Comparison of ENCODE assay signal across 17 cellular contexts in genomic region chr12:128382946-128383739, GRCh38.
A peak's percentile ranks its signal among the peaks of the same experiment; 100 is the strongest.
DNase-seq lines count a peak whose midpoint lies in the region; ATAC-seq, FAIRE-seq and TF ChIP-seq lines count a peak whose summit lies in the region.
"Had no signal": no experiment of that assay in that cellular context is flagged by ENCODE, and none has a peak within 500 bp of the region (broad histone marks: within the 10 kb centered on the region; RNA-seq: fewer than 3 reads in every experiment).

No MANE protein-coding gene starts in this region.

- peak overlapping the region; percentile 88 for H2BK12ac ChIP-seq in H1 (ENCODE audit: low read depth, low read length)

- H3K9me3 ChIP-seq in H1 (ENCODE audit: insufficient read depth in 2 of 2, low read depth in 1 of 2, low read length in 1 of 2) (no peaks in the 10 kb centered on the region), neural progenitor cell (ENCODE audit: low read depth) (no peaks in the 10 kb centered on the region), HAP-1 (no peaks in the 10 kb centered on the region; the same call in 1 of the 2 replicates)

- no peak overlapping the region for H3K23ac ChIP-seq in H1 (ENCODE audit: insufficient read length)

- peak overlapping the region; percentile 61 for H3K27ac Mint-ChIP-seq in neural progenitor cell
- H3K27ac Mint-ChIP-seq: CD14-positive monocyte had no signal

- POLR2A ChIA-PET in H1 (lab: Charles Lee; ENCODE audit: partially characterized antibody) = interaction anchor here (1.1 kb wide), 1 partner anchor 18 kb away, joined by 3 read pairs; no protein-coding TSS in a partner anchor

- H4K91ac ChIP-seq in H1 (replicated peaks; ENCODE audit: insufficient read length, low read length) = peak overlapping the region; percentile 35

- no peak overlapping the region for H3K27ac ChIP-seq in H1 (ENCODE audit: low read depth, low read length)
- no peak overlapping the region for H3K27ac ChIP-seq in neural progenitor cell

- H3K56ac ChIP-seq in H1 (replicated peaks; ENCODE audit: insufficient read length, low read depth, low read length) = peak overlapping the region; percentile 19

- H2AFZ ChIP-seq in H1 (ENCODE audit: low read length) (no peak overlapping the region), neural progenitor cell (replicated peaks) (no peak overlapping the region)

- no peak overlapping the region for H4K5ac ChIP-seq in H1 (ENCODE audit: insufficient read length, low read depth, low read length)

- intact Hi-C loops in posterior cingulate gyrus (cut with DNase I) = no loop called here

- peaks cover 0 to 5% (median 2%) of the 10 kb centered on the region in 4 experiments; a peak in 3 of 7 replicates for H3K4me1 ChIP-seq in H1 (replicated peaks in 1 of 4; ENCODE audit: control insufficient read depth in 3 of 4, insufficient read depth in 4 of 4, low read length in 3 of 4)
- H3K4me1 ChIP-seq in neural progenitor cell = peaks cover 37% of the 10 kb centered on the region
- no peaks in the 10 kb centered on the region for H3K4me1 ChIP-seq in HAP-1

- H3K79me2 ChIP-seq in H1 (ENCODE audit: control insufficient read depth in 1 of 2, insufficient read depth in 2 of 2, low read length in 2 of 2) (no peaks in the 10 kb centered on the region), neural progenitor cell (ENCODE audit: low read depth) (no peaks in the 10 kb centered on the region)

- H3K4me2 ChIP-seq in H1 (ENCODE audit: insufficient read depth in 1 of 2, low read depth in 2 of 2, low read length in 2 of 2) (no peak overlapping the region; a peak in 1 of 4 replicates), neural progenitor cell (peak overlapping the region; percentile 48)

- H3K4ac ChIP-seq in H1 (replicated peaks; ENCODE audit: insufficient read length, low read depth, low read length) = no peak overlapping the region

- peaks cover 7% of the 10 kb centered on the region for H3K9me3 Mint-ChIP-seq in neural progenitor cell

- WGBS in H1 (ENCODE audit: extremely low coverage in 1 of 2, insufficient coverage in 1 of 2, insufficient read length in 1 of 2, insufficient replicate concordance in 2 of 2, low coverage in 1 of 2, low lambda C conversion rate in 2 of 2, missing lambda C conversion rate in 1 of 2), 2 experiments = 77% methylated on average over 21 of the region's 21 CpGs; no CpG with 5 or more reads in 1 of the 2 experiments

- no peaks in the 10 kb centered on the region for H3K79me1 ChIP-seq in H1 (ENCODE audit: low read depth, low read length)

- peaks cover 32% of the 10 kb centered on the region for H3K36me3 Mint-ChIP-seq in neural progenitor cell
- H3K36me3 Mint-ChIP-seq: CD14-positive monocyte had no signal

- peak overlapping the region; percentile 2; the same call in 1 of the 2 replicates for H2BK20ac ChIP-seq in H1 (ENCODE audit: low read length)

- H3K9ac ChIP-seq in H1 (replicated peaks in 1 of 4; ENCODE audit: extremely low read depth in 1 of 4, low read depth in 3 of 4, low read length in 3 of 4) (no peak overlapping the region), neural progenitor cell (no peak overlapping the region)

- peak overlapping the region; percentile 93 for H2BK15ac ChIP-seq in H1 (ENCODE audit: low read length)

- FAIRE-seq in H1 (lab: Jason Lieb, UNC) = peak; percentile 32
- FAIRE-seq: D721Med had no signal

- H3K18ac ChIP-seq in H1 (ENCODE audit: extremely low read depth, low read length) = no peak overlapping the region

- H3K14ac ChIP-seq in H1 (ENCODE audit: insufficient read length) = no peak overlapping the region

- DNase-seq in ELF-1 (ENCODE audit: low read depth, low spot score) (peak; percentile 77), NB4 (ENCODE audit: low read depth) (peak; percentile 7), H1 (ENCODE audit: low read depth in 1 of 2, low spot score in 2 of 2) (peak in 1 of 2 experiments; percentile 52), neural progenitor cell (ENCODE audit: low spot score) (peak; percentile 94), HAP-1 (ENCODE audit: low spot score in 2 of 2) (no peak), posterior cingulate gyrus (no peak)
- DNase-seq: DND-41, GF-D8, GOT3, IMR-90, Kasumi-1, NCI-H2029 treated with DMSO at 0.1 percent for 48 hours, NCI-H510A, SHP77 treated with DMSO at 0.1 percent for 48 hours had no signal

- no peak for TF ChIP-seq RAD21 in H1 (IDR thresholded peaks at IDR 0.05 in 1 of 2, conservative IDR thresholded peaks at IDR 0.05 in 1 of 2; ENCODE audit: low read depth in 2 of 2, low read length in 2 of 2)

- in situ Hi-C loops in HAP-1 (cut with MboI; ENCODE audit: low sequenced_read_pairs) = no loop called here

- no peak for TF ChIP-seq EP300 in H1 (IDR thresholded peaks at IDR 0.05; ENCODE audit: borderline replicate concordance in 1 of 2, low read depth in 2 of 2, low read length in 2 of 2)

- CTCF ChIA-PET in H1 (lab: Charles Lee; ENCODE audit: partially characterized antibody) = interaction anchor here (0.9 to 4.7 kb wide), 4 partner anchors 9 to 123 kb away, joined by 3 to 35 read pairs (median 7); no protein-coding TSS in a partner anchor

- H3K27me3 ChIP-seq in H1 (replicated peaks in 1 of 4; ENCODE audit: control insufficient read depth in 3 of 4, extremely low read depth in 1 of 4, insufficient read depth in 3 of 4, low read length in 3 of 4) (peaks cover 0 to 10% (median 6%) of the 10 kb centered on the region in 4 experiments; a peak in 5 of 7 replicates), neural progenitor cell (peaks cover 79% of the 10 kb centered on the region), HAP-1 (ENCODE audit: low read depth) (no peaks in the 10 kb centered on the region)

- H3K23me2 ChIP-seq in H1 (ENCODE audit: low read depth, low read length) = 0 out of 2 replicates have a peak, but pooled peaks cover 3% of the 10 kb centered on the region

- H4K20me1 ChIP-seq in H1 (replicated peaks in 1 of 2; ENCODE audit: control insufficient read depth in 1 of 2, insufficient read depth in 2 of 2, low read length in 2 of 2) (peaks cover 0 to 7% of the 10 kb centered on the region in 2 experiments), neural progenitor cell (ENCODE audit: low read depth) (peaks cover 17% of the 10 kb centered on the region)

- no peak overlapping the region for H2BK120ac ChIP-seq in H1 (replicated peaks; ENCODE audit: low read depth, low read length)

- peak overlapping the region; percentile 61; the same call in 1 of the 2 replicates for H2BK5ac ChIP-seq in H1 (ENCODE audit: low read depth, low read length)

- no peak for ATAC-seq in GM18861 (IDR thresholded peaks at IDR 0.05; ENCODE audit: unreplicated experiment)

- H4K8ac ChIP-seq in H1 (ENCODE audit: extremely low read depth, insufficient read depth, low read length) = no peak overlapping the region

- TF ChIP-seq POLR2A in NB4 (IDR thresholded peaks at IDR 0.05; ENCODE audit: extremely low read depth, insufficient read length) = no peak
- no peak for TF ChIP-seq POLR2A in H1 (IDR thresholded peaks at IDR 0.05; ENCODE audit: control extremely low read depth in 1 of 2, low read depth in 2 of 2, low read length in 2 of 2)

- TF ChIP-seq CTCF in NB4 (IDR thresholded peaks at IDR 0.05; ENCODE audit: low read depth, low read length) (no peak), H1 (IDR thresholded peaks at IDR 0.05; ENCODE audit: control extremely low read depth in 1 of 3, insufficient read depth in 1 of 3, low read depth in 1 of 3, low read length in 3 of 3) (no peak), neural progenitor cell (IDR thresholded peaks at IDR 0.05) (no peak)

- peaks cover 71% of the 10 kb centered on the region for H3K4me1 Mint-ChIP-seq in neural progenitor cell
- H3K4me1 Mint-ChIP-seq: CD14-positive monocyte had no signal

- H3K4me3 ChIP-seq in NB4 (ENCODE audit: low read depth, low read length) = no peak overlapping the region
- no peak overlapping the region for H3K4me3 ChIP-seq in H1 (ENCODE audit: extremely low read depth in 1 of 4, insufficient read depth in 2 of 4, low read depth in 3 of 4, low read length in 4 of 4)
- H3K4me3 ChIP-seq in neural progenitor cell = no peak overlapping the region
- H3K4me3 ChIP-seq in HAP-1 = no peak overlapping the region

- peaks cover 41% of the 10 kb centered on the region for H3F3A ChIP-seq in neural progenitor cell (ENCODE audit: low read depth)

- H3K27me3 Mint-ChIP-seq in neural progenitor cell (ENCODE audit: insufficient read depth, low read depth) = peaks cover 5% of the 10 kb centered on the region

- H2AK5ac ChIP-seq in H1 (ENCODE audit: low read depth, low read length) = peak overlapping the region; percentile 97; the same call in 1 of the 2 replicates

- peak overlapping the region; percentile 60 for H3K4me3 Mint-ChIP-seq in neural progenitor cell
- H3K4me3 Mint-ChIP-seq: CD14-positive monocyte had no signal

- H3K36me3 ChIP-seq in H1 (ENCODE audit: control insufficient read depth in 2 of 4, insufficient read depth in 4 of 4, low read length in 3 of 4) = no peaks in the 10 kb centered on the region
- H3K36me3 ChIP-seq in neural progenitor cell = no peaks in the 10 kb centered on the region
- no peaks in the 10 kb centered on the region for H3K36me3 ChIP-seq in HAP-1 (replicated peaks)

TF ChIP-seq in H1, 55 proteins besides CTCF, POLR2A, EP300 and RAD21 (continues in another document):
- no peak for TF ChIP-seq CREB1 (IDR thresholded peaks at IDR 0.05)
- peak; percentile 95 for TF ChIP-seq NANOG (IDR thresholded peaks at IDR 0.05; ENCODE audit: insufficient read depth, low read depth, low read length, poor library complexity, severe bottlenecking)
- no peak for TF ChIP-seq FOSL1 (IDR thresholded peaks at IDR 0.05; ENCODE audit: insufficient read depth, low read depth, low read length)
- TF ChIP-seq YY1 (IDR thresholded peaks at IDR 0.05; ENCODE audit: low read depth, low read length) = no peak
- no peak for TF ChIP-seq SP2 (IDR thresholded peaks at IDR 0.05; ENCODE audit: low read length)
- no peak for TF ChIP-seq SAP30 (IDR thresholded peaks at IDR 0.05; ENCODE audit: insufficient read depth, insufficient replicate concordance, low read length)
- no peak for TF ChIP-seq POLR2AphosphoS5 (IDR thresholded peaks at IDR 0.05; ENCODE audit: low read depth, low read length)

Comparison
In these comparisons a context has a peak if more than half of its experiments do, and no peak if none do; other contexts are left out.
1. DNase-seq: peak in ELF-1 (single experiment), NB4 (single experiment) and neural progenitor cell (single experiment); none in HAP-1 (0 of 2) and posterior cingulate gyrus (0 of 10).